Comparison of ENCODE assay signal across 1 cellular context in genomic region chr1:10065760-10066159, GRCh38.
TF ChIP-seq lines count a peak whose summit lies in the region.

No MANE protein-coding gene starts in this region.

TF ChIP-seq in GM23338, 12 proteins besides CTCF, POLR2A, EP300 and RAD21 (continued from another document):
- TF ChIP-seq REST (IDR thresholded peaks at IDR 0.05; ENCODE audit: unreplicated experiment) (no peak), ZNF462 (CRISPR knock-in tag; IDR thresholded peaks at IDR 0.05) (no peak)
